8 cellular contexts compared by ENCODE assay signal in genomic region chr10:17206210-17206709, GRCh38. TPM values are rescaled to one million over a fixed set of nuclear protein-coding genes. Genes with fewer than 3 reads are reported as not detected.
DNase-seq lines count a peak whose midpoint lies in the region; ATAC-seq and TF ChIP-seq lines count a peak whose summit lies in the region.

No MANE protein-coding gene starts in this region.

- no TSS peak for BruUV-seq in A673 (replicated peaks; lab: Mats Ljungman, UMichigan)

- no peaks in the 10 kb centered on the region for H3K9me3 Mint-ChIP-seq in activated T-cell treated with anti-CD3 and anti-CD28 coated beads, Interleukin-2, amount 50 U/mL, for 24 hours

- peaks cover 56% of the 10 kb centered on the region for H3K4me1 Mint-ChIP-seq in activated T-cell treated with anti-CD3 and anti-CD28 coated beads, Interleukin-2, amount 50 U/mL, for 24 hours (ENCODE audit: low read depth)

- peak overlapping the region in 2 of 4 donors; percentile 23 to 42 for H3K27ac ChIP-seq in transverse colon
- H3K27ac ChIP-seq in A673 (ENCODE audit: low read depth, low read length, poor library complexity, severe bottlenecking), result no peak overlapping the region

- TF ChIP-seq POLR2A in transverse colon (IDR thresholded peaks at IDR 0.05), result no peak

- CTCF ChIA-PET in A673 (lab: Charles Lee), result no interaction called here

- ATAC-seq in activated CD4-positive, CD25-positive, alpha-beta regulatory T cell treated with anti-CD3 and anti-CD28 coated beads, Interleukin-2, amount 50 U/mL, for 24 hours, result peak; percentile 87 to 88
- ATAC-seq in HG03565 (IDR thresholded peaks at IDR 0.05; ENCODE audit: unreplicated experiment), result peak; percentile 35

- peak overlapping the region; percentile 87 for H3K27ac Mint-ChIP-seq in activated T-cell treated with anti-CD3 and anti-CD28 coated beads, Interleukin-2, amount 50 U/mL, for 24 hours

- H3K4me3 Mint-ChIP-seq in activated T-cell treated with anti-CD3 and anti-CD28 coated beads, Interleukin-2, amount 50 U/mL, for 24 hours, result peak overlapping the region; percentile 49

- TF ChIP-seq EP300 in transverse colon (IDR thresholded peaks at IDR 0.05; ENCODE audit: low read depth), result no peak

- TF ChIP-seq CTCF in transverse colon (IDR thresholded peaks at IDR 0.05) (no peak), A673 (conservative IDR thresholded peaks at IDR 0.05; ENCODE audit: low read depth, low read length) (no peak)

- POLR2A ChIA-PET in A673 (lab: Charles Lee; ENCODE audit: low non-redundant PET), result no interaction called here

- H3K4me1 ChIP-seq in transverse colon (peaks cover 2 to 4% (median 4%) of the 10 kb centered on the region in 4 donors), A673 (ENCODE audit: insufficient read depth, low read length, poor library complexity, severe bottlenecking) (peaks cover 16% of the 10 kb centered on the region)

- no peaks in the 10 kb centered on the region for H3K27me3 Mint-ChIP-seq in activated T-cell treated with anti-CD3 and anti-CD28 coated beads, Interleukin-2, amount 50 U/mL, for 24 hours

- H3K36me3 Mint-ChIP-seq in activated T-cell treated with anti-CD3 and anti-CD28 coated beads, Interleukin-2, amount 50 U/mL, for 24 hours (ENCODE audit: low read depth), result peaks cover 3% of the 10 kb centered on the region

- 43 to 64% methylated on average over 3 to 7 of the region's 7 CpGs for WGBS in transverse colon (ENCODE audit: low coverage in 1 of 2), 2 donors

- intact Hi-C loops in transverse colon (cut with DNase I; ENCODE audit: low total_unique reads), result no loop called here
- intact Hi-C loops in A673 (cut with micrococcal nuclease; ENCODE audit: unreplicated experiment), result no loop called here

- H3K36me3 ChIP-seq in transverse colon (no peaks in the 10 kb centered on the region), A673 (ENCODE audit: insufficient read depth, low read length, poor library complexity, severe bottlenecking) (no peaks in the 10 kb centered on the region)

- H3K4me3 ChIP-seq in transverse colon, result no peak overlapping the region
- H3K4me3 ChIP-seq in A673 (ENCODE audit: low read depth, low read length, poor library complexity, severe bottlenecking), result no peak overlapping the region

- H3K27me3 ChIP-seq in transverse colon (no peaks in the 10 kb centered on the region), A673 (replicated peaks; ENCODE audit: insufficient read depth, low read depth, low read length, poor library complexity) (no peaks in the 10 kb centered on the region)

- DNase-seq in activated CD4-positive, CD25-positive, alpha-beta regulatory T cell treated with anti-CD3 and anti-CD28 coated beads, Interleukin-2, amount 50 U/mL, for 72 hours, result no peak
- peak; percentile 44 for DNase-seq in activated T-cell treated with anti-CD3 and anti-CD28 coated beads, Interleukin-2, amount 50 U/mL, for 24 hours
- peak; percentile 94 for DNase-seq in kidney tubule cell (ENCODE audit: low spot score)
- no peak for DNase-seq in SKM-1 treated with dmso at 0.1 percent for 144 hours (lab: John Stamatoyannopoulos, UW; ENCODE audit: unreplicated experiment)
- DNase-seq in transverse colon, result no peak
- DNase-seq in A673 (ENCODE audit: low spot score), result no peak

- in situ Hi-C loops in transverse colon (cut with MboI; ENCODE audit: low pct_ligation_motif_present in 1 of 4, low pct_unique_long_range_greater_than_20kb in 1 of 4, low sequenced_read_pairs in 3 of 4), result no loop called here

- H3K9me3 ChIP-seq in transverse colon, result no peaks in the 10 kb centered on the region
- H3K9me3 ChIP-seq in A673 (ENCODE audit: low read depth, low read length, poor library complexity, severe bottlenecking), result no peaks in the 10 kb centered on the region

RNA-seq across cellular contexts. Expression of gene TRDMT1, which starts 4.8 kb away (rescaled TPM):
- 1 to 10 TPM; 3.7 to 9.7 (median 7.9) TPM for total RNA-seq in transverse colon
- total RNA-seq in A673 (2021), result 14.0 and 14.1 TPM in 2 replicates

RNA-seq across cellular contexts. Expression of gene VIM, which starts 21.8 kb away (rescaled TPM):
- total RNA-seq in transverse colon (1,000 to 10,000 TPM in 1 of 4 donors, 100 to 1,000 TPM in 3; 345 to 1,157 (median 686) TPM), A673 (2021) (1,489 and 1,873 TPM in 2 replicates)

Comparison
In these comparisons a context has a peak if more than half of its experiments do, and no peak if none do; other contexts are left out.
1. DNase-seq: peak in activated T-cell treated with anti-CD3 and anti-CD28 coated beads, Interleukin-2, amount 50 U/mL, for 24 hours (single experiment) and kidney tubule cell (single experiment); none in activated CD4-positive, CD25-positive, alpha-beta regulatory T cell treated with anti-CD3 and anti-CD28 coated beads, Interleukin-2, amount 50 U/mL, for 72 hours (single experiment), SKM-1 treated with dmso at 0.1 percent for 144 hours (single experiment), transverse colon (single experiment) and A673 (single experiment).